ENCODE assay signal across 20 cellular contexts in genomic region chr6:75262716-75263463, GRCh38. TPM values are rescaled to one million over a fixed set of nuclear protein-coding genes. Genes with fewer than 3 reads are reported as not detected.
DNase-seq lines count a peak whose midpoint lies in the region; ATAC-seq and TF ChIP-seq lines count a peak whose summit lies in the region.
"Had no signal": no experiment of that assay in that cellular context is flagged by ENCODE, and none has a peak within 500 bp of the region (broad histone marks: within the 10 kb centered on the region; RNA-seq: fewer than 3 reads in every experiment).

No MANE protein-coding gene starts in this region.

- no peaks in the 10 kb centered on the region for H3K27me3 Mint-ChIP-seq in activated T-cell treated with anti-CD3 and anti-CD28 coated beads, Interleukin-2, amount 50 U/mL, for 72 hours (ENCODE audit: low read depth)
- H3K27me3 Mint-ChIP-seq in activated T-cell treated with anti-CD3 and anti-CD28 coated beads, Interleukin-2, amount 50 U/mL, for 4 hours (ENCODE audit: low read depth) = no peaks in the 10 kb centered on the region
- H3K27me3 Mint-ChIP-seq in endothelial cell (ENCODE audit: unreplicated experiment) = no peaks in the 10 kb centered on the region

- peak overlapping the region; percentile 34; the same call in 1 of the 2 replicates for H3K4me2 ChIP-seq in MM.1S (ENCODE audit: low read depth, low read length)
- H3K4me2 ChIP-seq: BLaER1, KMS-11 had no signal

- H3K27ac Mint-ChIP-seq in activated T-cell treated with anti-CD3 and anti-CD28 coated beads, Interleukin-2, amount 50 U/mL, for 72 hours = peak overlapping the region; percentile 92
- H3K27ac Mint-ChIP-seq in endothelial cell (ENCODE audit: unreplicated experiment) = no peak overlapping the region
- peak overlapping the region; percentile 32 for H3K27ac Mint-ChIP-seq in stimulated activated effector memory CD8-positive, alpha-beta T cell treated with anti-CD3 and anti-CD28 coated beads, Interleukin-12 subunit alpha, Interleukin-12 subunit beta, amount 100 ng/mL, for 72 hours
- H3K27ac Mint-ChIP-seq: CD8-positive, alpha-beta T cell had no signal

- H3K36me3 ChIP-seq in MM.1S (replicated peaks; ENCODE audit: insufficient read depth, low read length) = no peaks in the 10 kb centered on the region; the same call in 1 of the 2 replicates

- H3K27ac ChIP-seq in MM.1S (ENCODE audit: low read length) = no peak overlapping the region
- H3K27ac ChIP-seq in dorsolateral prefrontal cortex = no peak overlapping the region
- H3K27ac ChIP-seq: BLaER1, KMS-11, Peyer's patch, SJSA1 had no signal

- H3K4me3 ChIP-seq in MM.1S (ENCODE audit: low read length) (no peak overlapping the region), dorsolateral prefrontal cortex (no peak overlapping the region)
- H3K4me3 ChIP-seq: BLaER1, Peyer's patch, SJSA1 had no signal

- no peak overlapping the region for H2AFZ ChIP-seq in MM.1S (ENCODE audit: low read length)

- H3K79me2 ChIP-seq in MM.1S (ENCODE audit: low read length) = peaks cover 67% of the 10 kb centered on the region

- TF ChIP-seq CTCF in MM.1S (IDR thresholded peaks at IDR 0.05; ENCODE audit: low read length) (no peak), endothelial cell (IDR thresholded peaks at IDR 0.05; ENCODE audit: unreplicated experiment) (no peak), dorsolateral prefrontal cortex (IDR thresholded peaks at IDR 0.05 in 54 of 56, conservative IDR thresholded peaks at IDR 0.05 in 2 of 56; ENCODE audit: low read depth in 1 of 56, partially characterized antibody in 56 of 56) (no peak)

- 0 out of 2 replicates have a peak, but pooled peaks cover 4% of the 10 kb centered on the region for H4K20me1 ChIP-seq in MM.1S (ENCODE audit: insufficient read depth, low read length)

- peaks cover 5% of the 10 kb centered on the region for H3K4me1 Mint-ChIP-seq in activated T-cell treated with anti-CD3 and anti-CD28 coated beads, Interleukin-2, amount 50 U/mL, for 72 hours (ENCODE audit: low read depth)
- H3K4me1 Mint-ChIP-seq in activated T-cell treated with anti-CD3 and anti-CD28 coated beads, Interleukin-2, amount 50 U/mL, for 4 hours (ENCODE audit: low read depth) = peaks cover 8% of the 10 kb centered on the region
- H3K4me1 Mint-ChIP-seq in endothelial cell (ENCODE audit: unreplicated experiment) = no peaks in the 10 kb centered on the region
- peaks cover 8% of the 10 kb centered on the region for H3K4me1 Mint-ChIP-seq in stimulated activated effector memory CD8-positive, alpha-beta T cell treated with anti-CD3 and anti-CD28 coated beads, Interleukin-12 subunit alpha, Interleukin-12 subunit beta, amount 100 ng/mL, for 72 hours

- H3K4me1 ChIP-seq in MM.1S (ENCODE audit: low read length) = peaks cover 13% of the 10 kb centered on the region
- H3K4me1 ChIP-seq: BLaER1 had no signal

- no peak overlapping the region for H3K9ac ChIP-seq in MM.1S (ENCODE audit: low read length)
- H3K9ac ChIP-seq: BLaER1, KMS-11 had no signal

- H3K9me2 ChIP-seq in MM.1S (replicated peaks; ENCODE audit: insufficient read depth, low read length) = no peaks in the 10 kb centered on the region

- no peaks in the 10 kb centered on the region for H3K9me3 Mint-ChIP-seq in activated T-cell treated with anti-CD3 and anti-CD28 coated beads, Interleukin-2, amount 50 U/mL, for 72 hours
- H3K9me3 Mint-ChIP-seq in activated T-cell treated with anti-CD3 and anti-CD28 coated beads, Interleukin-2, amount 50 U/mL, for 4 hours = no peaks in the 10 kb centered on the region
- no peaks in the 10 kb centered on the region for H3K9me3 Mint-ChIP-seq in endothelial cell (ENCODE audit: unreplicated experiment)
- no peaks in the 10 kb centered on the region for H3K9me3 Mint-ChIP-seq in stimulated activated effector memory CD8-positive, alpha-beta T cell treated with anti-CD3 and anti-CD28 coated beads, Interleukin-12 subunit alpha, Interleukin-12 subunit beta, amount 100 ng/mL, for 72 hours
- H3K9me3 Mint-ChIP-seq: CD8-positive, alpha-beta T cell had no signal

- H3K9me3 ChIP-seq in MM.1S (replicated peaks; ENCODE audit: insufficient read depth, low read length) = no peaks in the 10 kb centered on the region
- H3K9me3 ChIP-seq: BLaER1, Peyer's patch, SJSA1 had no signal

- peaks cover 4 to 10% of the 10 kb centered on the region in 2 donors for H3K36me3 Mint-ChIP-seq in activated T-cell treated with anti-CD3 and anti-CD28 coated beads, Interleukin-2, amount 50 U/mL, for 72 hours (ENCODE audit: insufficient read depth in 2 of 2)
- H3K36me3 Mint-ChIP-seq in activated T-cell treated with anti-CD3 and anti-CD28 coated beads, Interleukin-2, amount 50 U/mL, for 4 hours (ENCODE audit: insufficient read depth) = peaks cover 15% of the 10 kb centered on the region
- H3K36me3 Mint-ChIP-seq in endothelial cell (ENCODE audit: low read depth, unreplicated experiment) = peaks cover 10% of the 10 kb centered on the region
- peaks cover 80% of the 10 kb centered on the region for H3K36me3 Mint-ChIP-seq in stimulated activated effector memory CD8-positive, alpha-beta T cell treated with anti-CD3 and anti-CD28 coated beads, Interleukin-12 subunit alpha, Interleukin-12 subunit beta, amount 100 ng/mL, for 72 hours

- DNase-seq in activated T-cell treated with anti-CD3 and anti-CD28 coated beads, Interleukin-2, amount 50 U/mL, for 72 hours = no peak
- DNase-seq in activated T-cell treated with anti-CD3 and anti-CD28 coated beads, Interleukin-2, amount 50 U/mL, for 4 hours = no peak
- no peak for DNase-seq in MM.1S
- DNase-seq in endothelial cell (ENCODE audit: low spot score) = no peak
- no peak for DNase-seq in stimulated activated effector memory CD8-positive, alpha-beta T cell treated with anti-CD3 and anti-CD28 coated beads, Interleukin-12 subunit alpha, Interleukin-12 subunit beta, amount 100 ng/mL, for 72 hours (ENCODE audit: low spot score in 2 of 2)
- no peak for DNase-seq in glomerular visceral epithelial cell (ENCODE audit: extremely low spot score)
- no peak for DNase-seq in dorsolateral prefrontal cortex
- no peak for DNase-seq in Kasumi-1 (lab: John Stamatoyannopoulos, UW)
- DNase-seq: Calu3; CD8-positive, alpha-beta T cell; NCI-H1092; NCI-H146; NCI-H2029 treated with DMSO at 0.1 percent for 48 hours; NCI-H446 treated with DMSO at 0.1 percent for 48 hours; NCI-H69; NK-92 treated with Interleukin-12 subunit alpha and Interleukin-12 subunit beta, amount 100 ng/mL, for 24 hours; Peyer's patch had no signal

- H3F3A ChIP-seq in MM.1S (ENCODE audit: insufficient read depth, low read length) = no peaks in the 10 kb centered on the region

- H3K4me3 Mint-ChIP-seq in activated T-cell treated with anti-CD3 and anti-CD28 coated beads, Interleukin-2, amount 50 U/mL, for 72 hours = no peak overlapping the region
- H3K4me3 Mint-ChIP-seq in activated T-cell treated with anti-CD3 and anti-CD28 coated beads, Interleukin-2, amount 50 U/mL, for 4 hours = no peak overlapping the region
- peak overlapping the region; percentile 3 for H3K4me3 Mint-ChIP-seq in endothelial cell (ENCODE audit: unreplicated experiment)
- H3K4me3 Mint-ChIP-seq in stimulated activated effector memory CD8-positive, alpha-beta T cell treated with anti-CD3 and anti-CD28 coated beads, Interleukin-12 subunit alpha, Interleukin-12 subunit beta, amount 100 ng/mL, for 72 hours = no peak overlapping the region
- H3K4me3 Mint-ChIP-seq: CD8-positive, alpha-beta T cell had no signal

- intact Hi-C loops in dorsolateral prefrontal cortex (cut with DNase I) = loop anchor here in 1 of 2 donors (10.0 kb wide), 1 partner anchor 262 kb away; no protein-coding TSS in a partner anchor

- ATAC-seq in activated T-cell treated with anti-CD3 and anti-CD28 coated beads, Interleukin-2, amount 50 U/mL, for 72 hours (replicated peaks in 1 of 2) = no peak
- ATAC-seq in activated T-cell treated with anti-CD3 and anti-CD28 coated beads, Interleukin-2, amount 50 U/mL, for 4 hours = no peak
- ATAC-seq in stimulated activated effector memory CD8-positive, alpha-beta T cell treated with anti-CD3 and anti-CD28 coated beads, Interleukin-12 subunit alpha, Interleukin-12 subunit beta, amount 100 ng/mL, for 72 hours = no peak
- ATAC-seq: CD8-positive, alpha-beta T cell had no signal

- no peaks in the 10 kb centered on the region for H3K27me3 ChIP-seq in MM.1S (replicated peaks; ENCODE audit: insufficient read depth, low read length)
- H3K27me3 ChIP-seq in dorsolateral prefrontal cortex = no peaks in the 10 kb centered on the region
- H3K27me3 ChIP-seq: BLaER1, Peyer's patch, SJSA1 had no signal

RNA-seq across cellular contexts. Expression of gene COX7A2, which starts 19.3 kb away (rescaled TPM):
- 100 to 1,000 TPM; 311 to 325 TPM for total RNA-seq in activated T-cell treated with anti-CD3 and anti-CD28 coated beads, Interleukin-2, amount 50 U/mL, for 72 hours
- total RNA-seq in activated T-cell treated with anti-CD3 and anti-CD28 coated beads, Interleukin-2, amount 50 U/mL, for 4 hours = 100 to 1,000 TPM; 469 to 506 (median 486) TPM
- total RNA-seq in endothelial cell (ENCODE audit: unreplicated experiment) (341 TPM), dorsolateral prefrontal cortex (100 to 1,000 TPM; 186 to 540 (median 369) TPM)

RNA-seq across cellular contexts. Expression of gene TMEM30A, which starts 21.7 kb away (rescaled TPM):
- 10 to 100 TPM; 56.2 to 63.9 TPM for total RNA-seq in activated T-cell treated with anti-CD3 and anti-CD28 coated beads, Interleukin-2, amount 50 U/mL, for 72 hours
- total RNA-seq in activated T-cell treated with anti-CD3 and anti-CD28 coated beads, Interleukin-2, amount 50 U/mL, for 4 hours = 10 to 100 TPM; 47.7 to 60.4 (median 55.7) TPM
- total RNA-seq in endothelial cell (ENCODE audit: unreplicated experiment) (99.4 TPM), dorsolateral prefrontal cortex (100 to 1,000 TPM; 110 to 237 (median 190) TPM)

RNA-seq across cellular contexts. Expression of gene COL12A1, which starts 57.0 kb away (rescaled TPM):
- not detected for total RNA-seq in activated T-cell treated with anti-CD3 and anti-CD28 coated beads, Interleukin-2, amount 50 U/mL, for 72 hours
- total RNA-seq in activated T-cell treated with anti-CD3 and anti-CD28 coated beads, Interleukin-2, amount 50 U/mL, for 4 hours = under 1 TPM; 0.29 to 0.40 (median 0.30) TPM
- total RNA-seq in endothelial cell (ENCODE audit: unreplicated experiment) = 6.3 TPM
- total RNA-seq in dorsolateral prefrontal cortex = 10 to 100 TPM in 104 of 120 experiments, 1 to 10 TPM in 16; 5.0 to 28.6 (median 14.1) TPM
- total RNA-seq: CD8-positive, alpha-beta T cell had no signal
